11 cellular contexts compared by ENCODE assay signal in genomic region chr13:21149568-21149967, GRCh38. TPM values are rescaled to one million over a fixed set of nuclear protein-coding genes. Genes with fewer than 3 reads are reported as not detected.
A peak's percentile ranks its signal among the peaks of the same experiment; 100 is the strongest.
DNase-seq lines count a peak whose midpoint lies in the region; ATAC-seq lines count a peak whose summit lies in the region.
"Had no signal": no experiment of that assay in that cellular context is flagged by ENCODE, and none has a peak within 500 bp of the region (broad histone marks: within the 10 kb centered on the region; RNA-seq: fewer than 3 reads in every experiment).

No MANE protein-coding gene starts in this region.

- H3K9me3 ChIP-seq in T-helper 17 cell (ENCODE audit: control insufficient read depth, low read length, poor library complexity, severe bottlenecking), result no peaks in the 10 kb centered on the region

- ATAC-seq in HG02885 (IDR thresholded peaks at IDR 0.05; ENCODE audit: poor library complexity, unreplicated experiment) (peak; percentile 76), T-helper 17 cell (no peak)

- DNase-seq in SIG-M5 treated with dmso at 0.1 percent for 504 hours (lab: John Stamatoyannopoulos, UW; ENCODE audit: unreplicated experiment) (peak; percentile 17), SIG-M5 (lab: John Stamatoyannopoulos, UW) (no peak), T-helper 17 cell (no peak), myocyte (ENCODE audit: low read depth) (peak; percentile 74), SW480 (ENCODE audit: low spot score) (no peak), hippocampal formation (lab: John Stamatoyannopoulos, UW) (no peak)
- DNase-seq in activated T-helper 2 cell treated with anti-CD3 and anti-CD28 coated beads, Interferon-gamma antibody, Interleukin-2, Interleukin-4, amounts not matched to agents 10 μg/mL and 5 μg/mL and 100 μg/mL, durations not matched to agents 14 hours and 24 hours and 36 hours (ENCODE audit: low spot score), result no peak
- DNase-seq: erythroblast, NCI-H187 treated with DMSO at 0.1 percent for 48 hours, SW 1271 had no signal

- no peak overlapping the region for H3K4me3 Mint-ChIP-seq in T-helper 17 cell
- H3K4me3 Mint-ChIP-seq in activated T-helper 2 cell treated with anti-CD3 and anti-CD28 coated beads, Interferon-gamma antibody, Interleukin-2, Interleukin-4, amounts not matched to agents 10 μg/mL and 5 μg/mL and 100 μg/mL, durations not matched to agents 14 hours and 24 hours and 36 hours (ENCODE audit: low read depth), result no peak overlapping the region

- H3K36me3 Mint-ChIP-seq in T-helper 17 cell (ENCODE audit: low read depth), result peaks cover 8% of the 10 kb centered on the region
- H3K36me3 Mint-ChIP-seq in activated T-helper 2 cell treated with anti-CD3 and anti-CD28 coated beads, Interferon-gamma antibody, Interleukin-2, Interleukin-4, amounts not matched to agents 10 μg/mL and 5 μg/mL and 100 μg/mL, durations not matched to agents 14 hours and 24 hours and 36 hours (ENCODE audit: low read depth), result peaks cover 45% of the 10 kb centered on the region

- H3K27me3 Mint-ChIP-seq in T-helper 17 cell, result no peaks in the 10 kb centered on the region
- H3K27me3 Mint-ChIP-seq in activated T-helper 2 cell treated with anti-CD3 and anti-CD28 coated beads, Interferon-gamma antibody, Interleukin-2, Interleukin-4, amounts not matched to agents 10 μg/mL and 5 μg/mL and 100 μg/mL, durations not matched to agents 14 hours and 24 hours and 36 hours (ENCODE audit: low read depth), result no peaks in the 10 kb centered on the region

- no peaks in the 10 kb centered on the region for H3K9me3 Mint-ChIP-seq in activated T-helper 2 cell treated with anti-CD3 and anti-CD28 coated beads, Interferon-gamma antibody, Interleukin-2, Interleukin-4, amounts not matched to agents 10 μg/mL and 5 μg/mL and 100 μg/mL, durations not matched to agents 14 hours and 24 hours and 36 hours

- H3K27ac Mint-ChIP-seq in T-helper 17 cell, result peak overlapping the region; percentile 79
- H3K27ac Mint-ChIP-seq in activated T-helper 2 cell treated with anti-CD3 and anti-CD28 coated beads, Interferon-gamma antibody, Interleukin-2, Interleukin-4, amounts not matched to agents 10 μg/mL and 5 μg/mL and 100 μg/mL, durations not matched to agents 14 hours and 24 hours and 36 hours, result no peak overlapping the region

- H3K4me1 Mint-ChIP-seq in T-helper 17 cell, result peaks cover 9% of the 10 kb centered on the region
- H3K4me1 Mint-ChIP-seq in activated T-helper 2 cell treated with anti-CD3 and anti-CD28 coated beads, Interferon-gamma antibody, Interleukin-2, Interleukin-4, amounts not matched to agents 10 μg/mL and 5 μg/mL and 100 μg/mL, durations not matched to agents 14 hours and 24 hours and 36 hours (ENCODE audit: low read depth), result peaks cover 10% of the 10 kb centered on the region

- intact Hi-C loops in activated T-helper 2 cell treated with anti-CD3 and anti-CD28 coated beads, Interferon-gamma antibody, Interleukin-2, Interleukin-4, amounts not matched to agents 10 μg/mL and 5 μg/mL and 100 μg/mL, durations not matched to agents 14 hours and 24 hours and 36 hours (cut with micrococcal nuclease), result no loop called here

RNA-seq across cellular contexts. Expression of gene SAP18, which starts 9.6 kb away (rescaled TPM):
- total RNA-seq in T-helper 17 cell (100 to 1,000 TPM; 194 to 201 TPM), myocyte (53.4 and 60.6 TPM in 2 replicates)
- 123 TPM for polyA plus RNA-seq in myocyte (2012)
- 226 and 228 TPM in 2 replicates for total RNA-seq in activated T-helper 2 cell treated with anti-CD3 and anti-CD28 coated beads, Interferon-gamma antibody, Interleukin-2, Interleukin-4, amounts not matched to agents 10 μg/mL and 5 μg/mL and 100 μg/mL, durations not matched to agents 14 hours and 24 hours and 36 hours

RNA-seq across cellular contexts. Expression of gene SKA3, which starts 26.8 kb away (rescaled TPM):
- total RNA-seq in T-helper 17 cell (1 to 10 TPM; 1.9 to 2.7 TPM), myocyte (2.5 and 3.1 TPM in 2 replicates)
- 0.18 TPM for polyA plus RNA-seq in myocyte (2012)
- 29.4 and 29.6 TPM in 2 replicates for total RNA-seq in activated T-helper 2 cell treated with anti-CD3 and anti-CD28 coated beads, Interferon-gamma antibody, Interleukin-2, Interleukin-4, amounts not matched to agents 10 μg/mL and 5 μg/mL and 100 μg/mL, durations not matched to agents 14 hours and 24 hours and 36 hours

RNA-seq across cellular contexts. Expression of gene MRPL57, which starts 26.9 kb away (rescaled TPM):
- total RNA-seq in T-helper 17 cell, result 1 to 10 TPM; 7.8 to 9.3 TPM
- 31.7 and 35.2 TPM in 2 replicates for total RNA-seq in myocyte
- 22.8 TPM for polyA plus RNA-seq in myocyte (2012)
- total RNA-seq in activated T-helper 2 cell treated with anti-CD3 and anti-CD28 coated beads, Interferon-gamma antibody, Interleukin-2, Interleukin-4, amounts not matched to agents 10 μg/mL and 5 μg/mL and 100 μg/mL, durations not matched to agents 14 hours and 24 hours and 36 hours, result 28.5 and 28.9 TPM in 2 replicates

Comparison
In these comparisons a context has a peak if more than half of its experiments do, and no peak if none do; other contexts are left out.
1. DNase-seq: peak in SIG-M5 treated with dmso at 0.1 percent for 504 hours (single experiment) and myocyte (single experiment); none in SIG-M5 (single experiment), T-helper 17 cell (0 of 3), SW480 (single experiment), activated T-helper 2 cell treated with anti-CD3 and anti-CD28 coated beads, Interferon-gamma antibody, Interleukin-2, Interleukin-4, amounts not matched to agents 10 μg/mL and 5 μg/mL and 100 μg/mL, durations not matched to agents 14 hours and 24 hours and 36 hours (single experiment) and hippocampal formation (0 of 2).